Comparison of ENCODE assay signal across 9 cellular contexts in genomic region chr6:131923356-131923755, GRCh38. TPM values are rescaled to one million over a fixed set of nuclear protein-coding genes. Genes with fewer than 3 reads are reported as not detected.
DNase-seq lines count a peak whose midpoint lies in the region; ATAC-seq, FAIRE-seq and TF ChIP-seq lines count a peak whose summit lies in the region.
"Had no signal": no experiment of that assay in that cellular context is flagged by ENCODE, and none has a peak within 500 bp of the region (broad histone marks: within the 10 kb centered on the region; RNA-seq: fewer than 3 reads in every experiment).

No MANE protein-coding gene starts in this region.

- peak; percentile 61 for TF ChIP-seq CTCF in BJ (IDR thresholded peaks at IDR 0.05; ENCODE audit: insufficient read depth, low read depth, low read length)
- TF ChIP-seq CTCF in epithelial cell of esophagus (IDR thresholded peaks at IDR 0.05; ENCODE audit: insufficient read depth, low read depth, low read length, missing control alignments): peak; percentile 83
- TF ChIP-seq CTCF in omental fat pad (IDR thresholded peaks at IDR 0.05): no peak

- no peak for DNase-seq in BJ (ENCODE audit: low read depth)
- no peak for DNase-seq in GM12892 (ENCODE audit: insufficient read length)
- DNase-seq in KG1 (lab: John Stamatoyannopoulos, UW): peak; percentile 23
- peak; percentile 29 for DNase-seq in SK-N-DZ (ENCODE audit: low spot score)
- peak; percentile 74 for DNase-seq in epithelial cell of esophagus (ENCODE audit: low read depth)
- DNase-seq in omental fat pad (ENCODE audit: low spot score): peak; percentile 29
- DNase-seq in NCI-H187 treated with DMSO at 0.1 percent for 48 hours (lab: John Stamatoyannopoulos, UW): no peak

- ATAC-seq in omental fat pad (ENCODE audit: low FRiP score) (no peak), HG03097 (IDR thresholded peaks at IDR 0.05; ENCODE audit: low FRiP score, unreplicated experiment) (no peak)

- H3K4me3 ChIP-seq in BJ (ENCODE audit: low read depth, low read length) (no peak overlapping the region), epithelial cell of esophagus (ENCODE audit: low read length) (no peak overlapping the region)

- no peaks in the 10 kb centered on the region for H3K36me3 ChIP-seq in BJ (ENCODE audit: control insufficient read depth, insufficient read depth, low read length)
- H3K36me3 ChIP-seq: neutrophil had no signal

- no peak for TF ChIP-seq POLR2A in GM12892 (IDR thresholded peaks at IDR 0.05; ENCODE audit: low read depth, low read length)

- no peaks in the 10 kb centered on the region for H3K27me3 ChIP-seq in BJ (ENCODE audit: control insufficient read depth, insufficient read depth, low read length)

- peak; percentile 42 for FAIRE-seq in GM12892 (lab: Jason Lieb, UNC)

- POLR2A ChIA-PET in BJ (lab: Charles Lee): no interaction called here

- CTCF ChIA-PET in BJ (lab: Yijun Ruan, JAX): interaction anchor here (0.6 to 6.0 kb wide), 14 partner anchors 8 to 543 kb away, joined by 3 to 118 read pairs (median 4); no protein-coding TSS in a partner anchor

RNA-seq across cellular contexts. Expression of gene CCN2, which starts 27.8 kb away (rescaled TPM):
- 318 and 326 TPM in 2 replicates for polyA plus RNA-seq in BJ (2011; rRNA removed)
- 124 and 248 TPM in 2 replicates for polyA minus RNA-seq in BJ (2011; rRNA and poly(A)+ RNA removed)
- not detected for polyA plus RNA-seq in GM12892 (2012; ENCODE audit: missing spikeins)
- not detected in 2 replicates for polyA plus RNA-seq in SK-N-DZ (2014; cell fraction: cytosol; rRNA removed)
- not detected in 2 replicates for polyA plus RNA-seq in SK-N-DZ (2014; cell fraction: nucleus; rRNA removed)
- 100 to 1,000 TPM in 3 of 4 donors, 10 to 100 TPM in 1; 60.6 to 129 (median 107) TPM for total RNA-seq in omental fat pad

Comparison
In these comparisons a context has a peak if more than half of its experiments do, and no peak if none do; other contexts are left out.
1. DNase-seq: peak in KG1 (single experiment), SK-N-DZ (single experiment), epithelial cell of esophagus (single experiment) and omental fat pad (single experiment); none in BJ (single experiment), GM12892 (single experiment) and NCI-H187 treated with DMSO at 0.1 percent for 48 hours (single experiment).
2. CTCF ChIP-seq: peak in BJ (single experiment) and epithelial cell of esophagus (single experiment); none in omental fat pad (0 of 3).